Comparison of ENCODE assay signal across 1 cellular context in the genomic region with DNA sequence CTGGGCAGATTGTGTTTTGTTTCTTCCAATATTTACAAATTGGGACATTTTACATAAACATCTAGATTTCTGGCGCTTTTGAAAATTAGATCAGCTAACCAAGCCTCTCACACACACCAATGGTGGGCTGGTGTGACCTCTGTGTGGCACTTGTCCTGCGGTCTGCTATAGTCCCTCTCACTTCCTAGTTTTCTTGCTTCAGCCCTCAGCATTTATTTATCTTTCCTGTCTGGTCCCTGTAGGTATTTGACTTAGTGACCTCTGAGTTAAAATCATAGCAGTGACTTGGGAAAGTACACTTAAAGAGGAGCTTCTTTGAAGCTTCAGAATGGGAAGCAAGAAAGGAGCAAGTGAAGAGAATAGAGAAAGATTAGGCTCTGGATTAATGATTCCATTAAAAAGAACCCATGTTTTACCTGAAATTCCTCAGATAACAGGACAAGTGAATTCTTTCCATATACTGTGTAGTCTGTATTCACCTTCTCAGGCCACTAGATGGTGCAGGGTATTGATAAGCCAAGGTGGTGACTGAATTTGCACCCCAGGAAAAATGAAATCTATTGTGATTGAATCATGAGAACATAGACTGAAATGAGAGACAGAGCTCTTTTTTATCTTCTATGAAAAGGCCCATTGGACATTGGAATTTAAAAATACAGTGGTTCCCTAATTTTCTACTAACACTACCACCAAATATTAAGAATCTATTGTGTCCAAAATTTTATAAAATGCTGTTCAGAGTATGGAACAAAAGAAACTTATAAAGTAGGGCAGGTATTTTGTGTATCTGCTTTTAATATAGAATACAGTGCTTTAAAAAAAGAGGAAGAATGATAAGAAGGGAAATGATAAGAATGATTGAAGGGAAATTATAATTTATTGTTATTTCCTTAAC.
TF ChIP-seq lines count a peak whose summit lies in the region.

No MANE protein-coding gene starts in this region.

TF ChIP-seq in WTC11, 78 proteins besides CTCF, POLR2A, EP300 and RAD21 (continued from another document):
- no peak for TF ChIP-seq NFE2L1 (CRISPR knock-in tag; IDR thresholded peaks at IDR 0.05)
- no peak for TF ChIP-seq NFATC4 (CRISPR knock-in tag; IDR thresholded peaks at IDR 0.05)
- no peak for TF ChIP-seq HMGXB4 (CRISPR knock-in tag; IDR thresholded peaks at IDR 0.05)
